1 cellular context compared by ENCODE assay signal in the genomic region with DNA sequence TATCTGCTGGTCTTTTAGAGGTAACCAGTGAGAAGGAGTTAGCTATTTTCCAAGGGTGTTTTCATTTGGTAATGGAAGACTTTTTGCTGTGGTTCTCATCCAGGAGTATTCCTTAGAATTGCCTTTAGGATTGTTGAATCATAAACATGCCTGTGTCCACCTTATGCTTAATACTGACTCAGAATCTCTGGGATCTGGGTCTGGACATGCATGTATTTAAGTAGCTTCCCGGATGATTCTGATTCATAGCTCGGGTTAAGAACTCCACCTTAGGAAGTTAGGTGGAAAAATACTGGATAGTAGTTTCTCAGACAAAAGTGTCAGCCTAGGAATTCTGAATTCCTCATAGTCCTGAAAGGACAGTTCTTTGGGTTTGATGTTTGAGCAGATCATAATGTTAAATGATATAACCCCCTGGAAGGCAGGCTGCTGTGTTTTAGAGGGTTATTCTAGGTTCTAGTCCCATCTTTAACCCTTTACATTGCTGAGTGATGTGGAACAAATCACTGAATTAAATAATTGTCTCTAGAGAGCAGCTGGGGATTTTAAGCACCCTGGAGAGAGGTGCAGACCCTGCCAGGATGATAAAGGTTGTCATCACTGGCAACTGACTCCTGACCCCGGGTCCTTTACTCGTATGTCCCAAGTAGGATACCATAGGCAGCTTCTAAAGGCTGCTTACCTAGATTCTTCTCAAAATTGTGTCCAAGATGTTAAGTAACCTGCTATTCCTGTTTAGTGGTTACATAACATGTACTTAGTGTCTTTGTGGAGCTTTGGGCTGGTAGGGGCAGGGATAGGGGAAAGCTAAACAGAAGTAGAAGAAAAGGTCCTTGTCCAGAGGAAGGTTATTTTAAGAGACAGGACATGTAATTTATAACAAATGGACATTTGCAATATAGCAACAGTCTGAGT.
TF ChIP-seq lines count a peak whose summit lies in the region.

No MANE protein-coding gene starts in this region.

TF ChIP-seq in GM12878, 131 proteins besides CTCF, POLR2A, EP300 and RAD21:
- no peak for TF ChIP-seq NR2C2 (IDR thresholded peaks at IDR 0.05; ENCODE audit: borderline replicate concordance, control insufficient read depth, insufficient read length, low read depth)
- TF ChIP-seq, protein P1, sequence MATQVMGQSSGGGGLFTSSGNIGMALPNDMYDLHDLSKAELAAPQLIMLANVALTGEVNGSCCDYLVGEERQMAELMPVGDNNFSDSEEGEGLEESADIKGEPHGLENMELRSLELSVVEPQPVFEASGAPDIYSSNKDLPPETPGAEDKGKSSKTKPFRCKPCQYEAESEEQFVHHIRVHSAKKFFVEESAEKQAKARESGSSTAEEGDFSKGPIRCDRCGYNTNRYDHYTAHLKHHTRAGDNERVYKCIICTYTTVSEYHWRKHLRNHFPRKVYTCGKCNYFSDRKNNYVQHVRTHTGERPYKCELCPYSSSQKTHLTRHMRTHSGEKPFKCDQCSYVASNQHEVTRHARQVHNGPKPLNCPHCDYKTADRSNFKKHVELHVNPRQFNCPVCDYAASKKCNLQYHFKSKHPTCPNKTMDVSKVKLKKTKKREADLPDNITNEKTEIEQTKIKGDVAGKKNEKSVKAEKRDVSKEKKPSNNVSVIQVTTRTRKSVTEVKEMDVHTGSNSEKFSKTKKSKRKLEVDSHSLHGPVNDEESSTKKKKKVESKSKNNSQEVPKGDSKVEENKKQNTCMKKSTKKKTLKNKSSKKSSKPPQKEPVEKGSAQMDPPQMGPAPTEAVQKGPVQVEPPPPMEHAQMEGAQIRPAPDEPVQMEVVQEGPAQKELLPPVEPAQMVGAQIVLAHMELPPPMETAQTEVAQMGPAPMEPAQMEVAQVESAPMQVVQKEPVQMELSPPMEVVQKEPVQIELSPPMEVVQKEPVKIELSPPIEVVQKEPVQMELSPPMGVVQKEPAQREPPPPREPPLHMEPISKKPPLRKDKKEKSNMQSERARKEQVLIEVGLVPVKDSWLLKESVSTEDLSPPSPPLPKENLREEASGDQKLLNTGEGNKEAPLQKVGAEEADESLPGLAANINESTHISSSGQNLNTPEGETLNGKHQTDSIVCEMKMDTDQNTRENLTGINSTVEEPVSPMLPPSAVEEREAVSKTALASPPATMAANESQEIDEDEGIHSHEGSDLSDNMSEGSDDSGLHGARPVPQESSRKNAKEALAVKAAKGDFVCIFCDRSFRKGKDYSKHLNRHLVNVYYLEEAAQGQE (IDR thresholded peaks at IDR 0.05; ENCODE audit: low read depth, low read length): peak; percentile 52; the same call in 1 of the 2 replicates
